Comparison of ENCODE assay signal across 8 cellular contexts in the genomic region with DNA sequence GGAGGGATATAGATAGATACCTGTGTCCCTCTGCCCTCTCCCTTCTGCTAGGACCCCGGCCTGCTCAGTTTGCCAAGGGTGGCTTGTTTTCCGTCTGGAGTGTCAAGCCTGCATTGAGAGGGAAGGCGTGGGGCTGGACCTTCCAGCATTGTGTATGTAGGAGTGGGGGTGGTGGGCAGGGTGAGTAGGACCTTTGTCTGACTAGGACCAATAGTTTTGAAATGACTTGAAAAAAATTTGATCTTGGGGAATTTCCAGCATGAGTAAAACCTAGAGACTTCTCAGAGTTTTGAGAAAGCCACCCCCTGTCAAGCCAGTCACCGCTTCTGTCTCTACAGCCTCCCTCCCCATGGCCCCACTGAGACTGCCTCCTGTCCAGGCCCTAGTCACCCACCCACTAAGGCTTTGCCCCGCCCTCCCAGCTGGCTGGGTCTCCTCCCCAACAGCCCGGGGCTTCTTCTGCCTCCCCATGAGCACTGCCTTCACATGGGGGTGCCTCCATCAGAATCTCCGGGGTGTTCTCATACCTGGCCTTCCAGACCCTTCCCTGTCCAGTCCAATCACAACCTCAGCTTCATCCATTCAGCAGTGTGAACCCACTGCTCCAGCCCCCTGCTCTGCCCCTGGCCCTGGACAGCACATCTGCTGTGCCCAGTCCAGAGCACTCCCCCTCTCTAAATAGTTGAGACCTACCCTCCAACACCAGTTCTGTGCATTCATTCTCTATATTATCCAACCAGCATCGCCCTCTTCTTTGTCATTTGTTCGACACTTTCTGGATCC.
DNase-seq lines count a peak whose midpoint lies in the region; ATAC-seq and TF ChIP-seq lines count a peak whose summit lies in the region.

No MANE protein-coding gene starts in this region.

- TF ChIP-seq POLR2A in uterus (IDR thresholded peaks at IDR 0.05) (no peak), ovary (IDR thresholded peaks at IDR 0.05) (no peak)

- H3K36me3 Mint-ChIP-seq in activated T-cell treated with anti-CD3 and anti-CD28 coated beads, Interleukin-2, amount 50 U/mL, for 24 hours (ENCODE audit: low read depth), result peaks cover 12% of the 10 kb centered on the region
- H3K36me3 Mint-ChIP-seq in naive thymus-derived CD4-positive, alpha-beta T cell, result peaks cover 0 to 19% (median 13%) of the 10 kb centered on the region in 5 donors

- TF ChIP-seq CTCF in AG10803 (conservative IDR thresholded peaks at IDR 0.05; ENCODE audit: low read length) (no peak), uterus (IDR thresholded peaks at IDR 0.05) (no peak), ovary (IDR thresholded peaks at IDR 0.05) (no peak)

- intact Hi-C loops in naive thymus-derived CD4-positive, alpha-beta T cell (cut with micrococcal nuclease), result loop anchor here in 1 of 2 donors (2.0 kb wide), 1 partner anchor 22 kb away; no protein-coding TSS in a partner anchor
- intact Hi-C loops in uterus (cut with DNase I; ENCODE audit: low total_unique reads) (no loop called here), ovary (cut with DNase I) (no loop called here)

- no peaks in the 10 kb centered on the region for H3K27me3 ChIP-seq in naive thymus-derived CD4-positive, alpha-beta T cell (ENCODE audit: control insufficient read depth in 2 of 2, insufficient read depth in 2 of 2, low read length in 2 of 2)
- H3K27me3 ChIP-seq in uterus (no peaks in the 10 kb centered on the region), ovary (no peaks in the 10 kb centered on the region)

- CTCF ChIA-PET in naive thymus-derived CD4-positive, alpha-beta T cell (lab: Charles Lee), result no interaction called here

- 73 to 78% (median 77%) methylated on average over 9 of the region's 9 CpGs for WGBS in ovary, 3 donors

- POLR2A ChIA-PET in naive thymus-derived CD4-positive, alpha-beta T cell (lab: Charles Lee), result no interaction called here

- no peaks in the 10 kb centered on the region for H3K9me3 Mint-ChIP-seq in activated T-cell treated with anti-CD3 and anti-CD28 coated beads, Interleukin-2, amount 50 U/mL, for 24 hours
- peaks cover 0 to 2% (median 0%) of the 10 kb centered on the region in 11 donors for H3K9me3 Mint-ChIP-seq in naive thymus-derived CD4-positive, alpha-beta T cell

- peak overlapping the region; percentile 97 for H3K27ac Mint-ChIP-seq in activated T-cell treated with anti-CD3 and anti-CD28 coated beads, Interleukin-2, amount 50 U/mL, for 24 hours
- H3K27ac Mint-ChIP-seq in naive thymus-derived CD4-positive, alpha-beta T cell, result peak overlapping the region in 3 of 9 donors; percentile 65 to 82 (median 70)

- ATAC-seq in GM19351 (IDR thresholded peaks at IDR 0.05; ENCODE audit: unreplicated experiment) (peak; percentile 91), HG03342 (IDR thresholded peaks at IDR 0.05; ENCODE audit: unreplicated experiment) (peak; percentile 83)
- ATAC-seq in naive thymus-derived CD4-positive, alpha-beta T cell, result peak; percentile 41

- H3K4me3 Mint-ChIP-seq in activated T-cell treated with anti-CD3 and anti-CD28 coated beads, Interleukin-2, amount 50 U/mL, for 24 hours, result peak overlapping the region; percentile 57
- H3K4me3 Mint-ChIP-seq in naive thymus-derived CD4-positive, alpha-beta T cell, result peak overlapping the region in 1 of 10 donors; percentile 59

- no peaks in the 10 kb centered on the region for H3K36me3 ChIP-seq in naive thymus-derived CD4-positive, alpha-beta T cell (ENCODE audit: control insufficient read depth in 2 of 3, insufficient read depth in 3 of 3, low read length in 3 of 3)
- H3K36me3 ChIP-seq in uterus (no peaks in the 10 kb centered on the region), ovary (no peaks in the 10 kb centered on the region)

- no peaks in the 10 kb centered on the region for H3K27me3 Mint-ChIP-seq in activated T-cell treated with anti-CD3 and anti-CD28 coated beads, Interleukin-2, amount 50 U/mL, for 24 hours
- H3K27me3 Mint-ChIP-seq in naive thymus-derived CD4-positive, alpha-beta T cell, result no peaks in the 10 kb centered on the region

- peaks cover 78% of the 10 kb centered on the region for H3K4me1 Mint-ChIP-seq in activated T-cell treated with anti-CD3 and anti-CD28 coated beads, Interleukin-2, amount 50 U/mL, for 24 hours (ENCODE audit: low read depth)
- H3K4me1 Mint-ChIP-seq in naive thymus-derived CD4-positive, alpha-beta T cell, result peaks cover 37 to 65% (median 44%) of the 10 kb centered on the region in 7 donors

- DNase-seq in AG10803 (ENCODE audit: low read depth) (peak; percentile 72), uterus (no peak), NCI-H146 (lab: John Stamatoyannopoulos, UW) (no peak), ovary (no peak)
- peak; percentile 87 for DNase-seq in activated T-cell treated with anti-CD3 and anti-CD28 coated beads, Interleukin-2, amount 50 U/mL, for 24 hours
- peak in 1 of 9 donors; percentile 87 for DNase-seq in naive thymus-derived CD4-positive, alpha-beta T cell

- H3K9me3 ChIP-seq in naive thymus-derived CD4-positive, alpha-beta T cell (ENCODE audit: control insufficient read depth in 2 of 3, low read length in 3 of 3), result no peaks in the 10 kb centered on the region
- no peaks in the 10 kb centered on the region for H3K9me3 ChIP-seq in uterus
- H3K9me3 ChIP-seq in ovary, result no peaks in the 10 kb centered on the region

- H3K27ac ChIP-seq in naive thymus-derived CD4-positive, alpha-beta T cell (ENCODE audit: low read depth, low read length), result no peak overlapping the region
- H3K27ac ChIP-seq in uterus (no peak overlapping the region), ovary (no peak overlapping the region)

- no peak for TF ChIP-seq EP300 in ovary (IDR thresholded peaks at IDR 0.05)

- H3K4me3 ChIP-seq in AG10803 (ENCODE audit: low read length) (no peak overlapping the region), uterus (no peak overlapping the region), ovary (no peak overlapping the region)
- H3K4me3 ChIP-seq in naive thymus-derived CD4-positive, alpha-beta T cell (ENCODE audit: low read length), result no peak overlapping the region

- H3K4me1 ChIP-seq in naive thymus-derived CD4-positive, alpha-beta T cell (ENCODE audit: control insufficient read depth in 2 of 2, insufficient read depth in 2 of 2, low read length in 2 of 2), result peaks cover 0 to 23% of the 10 kb centered on the region in 2 donors
- H3K4me1 ChIP-seq in uterus (no peaks in the 10 kb centered on the region), ovary (ENCODE audit: insufficient read depth) (peaks cover 4% of the 10 kb centered on the region)

Comparison
In these comparisons a context has a peak if more than half of its experiments do, and no peak if none do; other contexts are left out.
1. DNase-seq: peak in AG10803 (single experiment) and activated T-cell treated with anti-CD3 and anti-CD28 coated beads, Interleukin-2, amount 50 U/mL, for 24 hours (single experiment); none in uterus (0 of 2), NCI-H146 (single experiment) and ovary (0 of 5).
2. ATAC-seq: peak in every context shown above with its lines; median percentile 91 in GM19351; 83 in HG03342; 41 in naive thymus-derived CD4-positive, alpha-beta T cell.